ENCODE assay signal across 1 cellular context in genomic region chr11:12409621-12410005, GRCh38.
TF ChIP-seq lines count a peak whose summit lies in the region.

No MANE protein-coding gene starts in this region.

TF ChIP-seq in IMR-90, 13 proteins besides CTCF, POLR2A, EP300 and RAD21:
- TF ChIP-seq RFX5 (IDR thresholded peaks at IDR 0.05; ENCODE audit: low read depth, low read length) (no peak), CEBPB (IDR thresholded peaks at IDR 0.05; ENCODE audit: low read depth, low read length) (peak; percentile 70)
